In genomic region chr4:80074651-80075050, GRCh38 we compare ENCODE assay signal across 20 cellular contexts. TPM values are rescaled to one million over a fixed set of nuclear protein-coding genes. Genes with fewer than 3 reads are reported as not detected.
DNase-seq lines count a peak whose midpoint lies in the region; ATAC-seq, FAIRE-seq and TF ChIP-seq lines count a peak whose summit lies in the region.
"Had no signal": no experiment of that assay in that cellular context is flagged by ENCODE, and none has a peak within 500 bp of the region (broad histone marks: within the 10 kb centered on the region; RNA-seq: fewer than 3 reads in every experiment).

No MANE protein-coding gene starts in this region.

- peaks cover 3% of the 10 kb centered on the region; the same call in 1 of the 2 replicates for H3K4me1 ChIP-seq in HEK293 (ENCODE audit: control insufficient read depth, insufficient read depth, low read length)
- H3K4me1 ChIP-seq: Caco-2 had no signal

- TF ChIP-seq CTCF in HEK293 (tag by site-specific recombination; IDR thresholded peaks at IDR 0.05) (no peak), nephron (IDR thresholded peaks at IDR 0.05; ENCODE audit: unreplicated experiment in 3 of 3) (no peak)

- intact Hi-C loops in activated CD4-positive, alpha-beta memory T cell treated with anti-CD3 and anti-CD28 coated beads for 36 hours (cut with micrococcal nuclease) = loop anchor here (5.0 to 10.0 kb wide), 5 partner anchors 242 to 1420 kb away; partner anchors contain the start of gene PAQR3

- H3K27ac Mint-ChIP-seq in activated CD4-positive, alpha-beta T cell treated with anti-CD3 and anti-CD28 coated beads, Interleukin-2, amount 10 ng/mL, durations not matched to agents 7 days and 5 days = peak overlapping the region; percentile 94
- H3K27ac Mint-ChIP-seq in activated CD4-positive, alpha-beta memory T cell treated with anti-CD3 and anti-CD28 coated beads for 36 hours = peak overlapping the region; percentile 1
- H3K27ac Mint-ChIP-seq in nephron = peak overlapping the region in 2 of 3 experiments; percentile 97 to 99

- peaks cover 79% of the 10 kb centered on the region for H3K4me1 Mint-ChIP-seq in activated CD4-positive, alpha-beta T cell treated with anti-CD3 and anti-CD28 coated beads, Interleukin-2, amount 10 ng/mL, durations not matched to agents 7 days and 5 days
- H3K4me1 Mint-ChIP-seq in activated CD4-positive, alpha-beta memory T cell treated with anti-CD3 and anti-CD28 coated beads for 36 hours (ENCODE audit: low read depth) = peaks cover 68% of the 10 kb centered on the region
- peaks cover 40% of the 10 kb centered on the region for H3K4me1 Mint-ChIP-seq in nephron

- H3K4me3 ChIP-seq in HEK293 (ENCODE audit: low read depth, low read length) = no peak overlapping the region
- H3K4me3 ChIP-seq: esophagus squamous epithelium had no signal

- no peak for ATAC-seq in HG03095 (IDR thresholded peaks at IDR 0.05; ENCODE audit: unreplicated experiment)

- H3K27me3 Mint-ChIP-seq in activated CD4-positive, alpha-beta T cell treated with anti-CD3 and anti-CD28 coated beads, Interleukin-2, amount 10 ng/mL, durations not matched to agents 7 days and 5 days = peaks cover 2% of the 10 kb centered on the region
- peaks cover 2% of the 10 kb centered on the region for H3K27me3 Mint-ChIP-seq in activated CD4-positive, alpha-beta memory T cell treated with anti-CD3 and anti-CD28 coated beads for 36 hours
- no peaks in the 10 kb centered on the region for H3K27me3 Mint-ChIP-seq in nephron (ENCODE audit: low read depth)
- H3K27me3 Mint-ChIP-seq: brain had no signal

- DNase-seq in activated CD4-positive, alpha-beta T cell treated with anti-CD3 and anti-CD28 coated beads, Interleukin-2, amount 10 ng/mL, durations not matched to agents 7 days and 5 days = no peak
- no peak for DNase-seq in activated CD4-positive, alpha-beta T cell treated with anti-CD3 and anti-CD28 coated beads for 1 hour
- DNase-seq in activated CD4-positive, alpha-beta memory T cell treated with anti-CD3 and anti-CD28 coated beads for 36 hours = no peak
- no peak for DNase-seq in LoVo (ENCODE audit: low spot score)
- DNase-seq in urothelium cell line (ENCODE audit: low spot score) = no peak
- DNase-seq: activated naive CD4-positive, alpha-beta T cell treated with Interleukin-2 at 50 U/mL for 16 hours; Caco-2; dermis blood vessel endothelial cell; esophagus squamous epithelium; glutamatergic neuron; immature natural killer cell; mesendoderm; NCI-H1694 treated with DMSO at 0.1 percent for 48 hours; NCI-H446 treated with DMSO at 0.1 percent for 48 hours; retina; SJCRH30 had no signal

- H3K36me3 ChIP-seq in HEK293 (ENCODE audit: control insufficient read depth in 2 of 2, insufficient read depth in 1 of 2, low read length in 2 of 2) = no peaks in the 10 kb centered on the region
- H3K36me3 ChIP-seq: esophagus squamous epithelium had no signal

- H3K4me3 Mint-ChIP-seq in activated CD4-positive, alpha-beta T cell treated with anti-CD3 and anti-CD28 coated beads, Interleukin-2, amount 10 ng/mL, durations not matched to agents 7 days and 5 days = no peak overlapping the region
- no peak overlapping the region for H3K4me3 Mint-ChIP-seq in activated CD4-positive, alpha-beta memory T cell treated with anti-CD3 and anti-CD28 coated beads for 36 hours
- H3K4me3 Mint-ChIP-seq in nephron = peak overlapping the region in 2 of 3 experiments; percentile 5 to 98

- FAIRE-seq in urothelium cell line (lab: Jason Lieb, UNC) = no peak

- CTCF ChIA-PET in activated CD4-positive, alpha-beta T cell treated with anti-CD3 and anti-CD28 coated beads, Interleukin-2, amount 10 ng/mL, durations not matched to agents 7 days and 5 days (lab: Charles Lee) = interaction anchor here (1.1 to 2.9 kb wide), 3 partner anchors 57 to 128 kb away, joined by 3 to 11 read pairs (median 3); no protein-coding TSS in a partner anchor
- CTCF ChIA-PET in HEK293 (lab: Yijun Ruan, JAX) = no interaction called here
- CTCF ChIA-PET in activated CD4-positive, alpha-beta memory T cell treated with anti-CD3 and anti-CD28 coated beads for 36 hours (lab: Charles Lee) = interaction anchor here (1.4 to 4.9 kb wide), 2 partner anchors 109 to 127 kb away, joined by 3 to 25 read pairs; no protein-coding TSS in a partner anchor

- no peaks in the 10 kb centered on the region for H3K9me3 ChIP-seq in HEK293 (ENCODE audit: control insufficient read depth, insufficient read depth, low read depth, low read length)
- H3K9me3 ChIP-seq: Caco-2, esophagus squamous epithelium, SJCRH30 had no signal

- H3K27ac ChIP-seq in HEK293 (ENCODE audit: extremely low read depth, low read depth, low read length) = no peak overlapping the region
- H3K27ac ChIP-seq: SJCRH30 had no signal

- POLR2A ChIA-PET in activated CD4-positive, alpha-beta T cell treated with anti-CD3 and anti-CD28 coated beads, Interleukin-2, amount 10 ng/mL, durations not matched to agents 7 days and 5 days (lab: Charles Lee) = no interaction called here
- POLR2A ChIA-PET in HEK293 (lab: Yijun Ruan, JAX) = no interaction called here
- POLR2A ChIA-PET in activated CD4-positive, alpha-beta memory T cell treated with anti-CD3 and anti-CD28 coated beads for 36 hours (lab: Charles Lee) = interaction anchor here (2.0 kb wide), 1 partner anchor 105 kb away, joined by 5 read pairs; no protein-coding TSS in a partner anchor

- H3K36me3 Mint-ChIP-seq in activated CD4-positive, alpha-beta T cell treated with anti-CD3 and anti-CD28 coated beads, Interleukin-2, amount 10 ng/mL, durations not matched to agents 7 days and 5 days (ENCODE audit: low read depth) = peaks cover 26% of the 10 kb centered on the region
- peaks cover 6% of the 10 kb centered on the region for H3K36me3 Mint-ChIP-seq in activated CD4-positive, alpha-beta memory T cell treated with anti-CD3 and anti-CD28 coated beads for 36 hours
- peaks cover 6% of the 10 kb centered on the region for H3K36me3 Mint-ChIP-seq in nephron (ENCODE audit: low read depth)
- H3K36me3 Mint-ChIP-seq: immature natural killer cell had no signal

- H3K9me3 Mint-ChIP-seq in activated CD4-positive, alpha-beta T cell treated with anti-CD3 and anti-CD28 coated beads, Interleukin-2, amount 10 ng/mL, durations not matched to agents 7 days and 5 days = peaks cover 8% of the 10 kb centered on the region
- no peaks in the 10 kb centered on the region for H3K9me3 Mint-ChIP-seq in activated CD4-positive, alpha-beta memory T cell treated with anti-CD3 and anti-CD28 coated beads for 36 hours
- peaks cover 5% of the 10 kb centered on the region for H3K9me3 Mint-ChIP-seq in nephron
- H3K9me3 Mint-ChIP-seq: immature natural killer cell had no signal

TF ChIP-seq in HEK293, 187 proteins besides CTCF, POLR2A, EP300 and RAD21:
- TF ChIP-seq ZNF138 (tag by site-specific recombination; IDR thresholded peaks at IDR 0.05; ENCODE audit: borderline replicate concordance) (no peak), ZBTB7A (tag by site-specific recombination; IDR thresholded peaks at IDR 0.05; ENCODE audit: low read depth) (no peak), SCRT2 (tag by site-specific recombination; IDR thresholded peaks at IDR 0.05) (peak; percentile 88), KLF1 (tag by site-specific recombination; IDR thresholded peaks at IDR 0.05) (no peak), SCRT1 (tag by site-specific recombination; IDR thresholded peaks at IDR 0.05; ENCODE audit: borderline replicate concordance) (peak; percentile 76), KLF10 (tag by site-specific recombination; IDR thresholded peaks at IDR 0.05) (no peak), TRIM28 (IDR thresholded peaks at IDR 0.05; ENCODE audit: borderline replicate concordance, low read length) (no peak)

RNA-seq across cellular contexts. Expression of gene ANTXR2, which starts 1.6 kb away (rescaled TPM):
- 10 to 100 TPM; 27.3 to 30.0 TPM for total RNA-seq in activated CD4-positive, alpha-beta T cell treated with anti-CD3 and anti-CD28 coated beads, Interleukin-2, amount 10 ng/mL, durations not matched to agents 7 days and 5 days
- total RNA-seq in activated CD4-positive, alpha-beta memory T cell treated with anti-CD3 and anti-CD28 coated beads for 36 hours = 10 to 100 TPM; 12.6 to 14.4 TPM

Comparison
In these comparisons a context has a peak if more than half of its experiments do, and no peak if none do; other contexts are left out.
1. H3K27ac Mint-ChIP-seq: peak in every context shown above with its lines; median percentile 98 in nephron; 94 in activated CD4-positive, alpha-beta T cell treated with anti-CD3 and anti-CD28 coated beads, Interleukin-2, amount 10 ng/mL, durations not matched to agents 7 days and 5 days; 1 in activated CD4-positive, alpha-beta memory T cell treated with anti-CD3 and anti-CD28 coated beads for 36 hours.
2. H3K4me3 Mint-ChIP-seq: peak in nephron (2 of 3); none in activated CD4-positive, alpha-beta T cell treated with anti-CD3 and anti-CD28 coated beads, Interleukin-2, amount 10 ng/mL, durations not matched to agents 7 days and 5 days (single experiment) and activated CD4-positive, alpha-beta memory T cell treated with anti-CD3 and anti-CD28 coated beads for 36 hours (single experiment).